In genomic region chr14:73787760-73788508, GRCh38 we compare ENCODE assay signal across 1 cellular context.
TF ChIP-seq lines count a peak whose summit lies in the region.

No MANE protein-coding gene starts in this region.

TF ChIP-seq in K562, 482 proteins besides CTCF, POLR2A, EP300 and RAD21 (continued from another document):
- no peak for TF ChIP-seq GTF2B (IDR thresholded peaks at IDR 0.05; ENCODE audit: extremely low read depth, insufficient read length)
- TF ChIP-seq USF2 (CRISPR knock-in tag; IDR thresholded peaks at IDR 0.05): no peak
- TF ChIP-seq E2F5 (CRISPR knock-in tag; IDR thresholded peaks at IDR 0.05): no peak
- TF ChIP-seq EGR1 (conservative IDR thresholded peaks at IDR 0.05): peak; percentile 75
- TF ChIP-seq AFF1 (IDR thresholded peaks at IDR 0.05; ENCODE audit: low read depth in 1 of 2, partially characterized antibody in 2 of 2): peak in 1 of 2 experiments; percentile 18
- TF ChIP-seq ZNF384 (IDR thresholded peaks at IDR 0.05; ENCODE audit: low read depth, low read length): peak; percentile 68
- no peak for TF ChIP-seq CEBPG (CRISPR knock-in tag; IDR thresholded peaks at IDR 0.05)
- TF ChIP-seq CEBPG (tag; conservative IDR thresholded peaks at IDR 0.05 in 1 of 2, IDR thresholded peaks at IDR 0.05 in 1 of 2): peak in 1 of 2 experiments; percentile 69; a peak in 1 of 4 replicates
- no peak for TF ChIP-seq MCM7 (IDR thresholded peaks at IDR 0.05)
- TF ChIP-seq ARID1B (IDR thresholded peaks at IDR 0.05): 0 out of 2 replicates have a peak, but pooled peaks have one; percentile 2
- TF ChIP-seq ATF3 (IDR thresholded peaks at IDR 0.05): peak; percentile 64
- TF ChIP-seq ATF3 (CRISPR knock-in tag; conservative IDR thresholded peaks at IDR 0.05): no peak
- no peak for TF ChIP-seq MED1 (CRISPR knock-in tag; IDR thresholded peaks at IDR 0.05; ENCODE audit: borderline replicate concordance)
